In the genomic region with DNA sequence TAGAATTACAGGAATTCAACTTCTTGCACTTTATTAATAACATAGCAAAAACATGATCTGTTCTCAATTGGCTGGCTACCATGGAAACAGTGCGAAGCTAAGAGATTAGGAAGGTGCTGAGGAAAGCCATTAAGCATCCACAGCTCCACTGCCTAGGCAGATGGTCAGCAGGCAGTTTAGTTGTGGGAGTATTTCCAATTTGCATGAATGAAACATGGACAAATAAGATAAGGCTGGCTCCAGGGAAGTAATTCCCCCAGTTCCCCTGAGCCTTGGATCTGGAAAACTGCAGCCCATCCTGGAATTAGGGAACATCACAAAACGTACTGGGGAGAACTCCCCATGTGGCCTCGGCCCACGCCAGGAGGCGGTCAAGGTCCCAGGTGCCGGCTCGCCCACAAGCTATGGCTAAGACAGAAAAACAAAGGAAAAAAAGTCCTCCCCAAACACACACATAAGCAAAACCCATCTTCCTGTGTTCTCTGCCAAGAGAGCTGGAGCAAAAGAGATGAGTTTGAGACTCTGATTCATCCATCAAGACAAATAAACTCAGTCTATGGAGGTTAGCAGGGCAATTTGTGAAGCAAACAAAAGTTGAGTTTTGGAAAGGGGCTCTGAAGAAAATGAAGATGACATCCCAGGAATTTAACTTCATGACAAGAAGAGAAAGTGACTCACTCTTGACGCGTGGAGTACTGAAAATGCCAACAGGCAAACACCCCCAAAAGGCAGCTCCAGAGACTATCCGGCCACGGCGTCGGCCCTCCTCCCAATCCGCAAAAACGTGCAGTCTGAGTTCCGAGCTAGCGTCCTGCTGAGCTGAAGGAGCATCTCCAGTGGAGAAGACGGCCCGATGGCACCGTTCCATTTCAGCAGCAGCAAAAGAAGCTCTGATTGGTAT, we compare ENCODE assay signal across 10 cellular contexts. TPM values are rescaled to one million over a fixed set of nuclear protein-coding genes. Genes with fewer than 3 reads are reported as not detected.
A peak's percentile ranks its signal among the peaks of the same experiment; 100 is the strongest.
DNase-seq lines count a peak whose midpoint lies in the region; ATAC-seq and TF ChIP-seq lines count a peak whose summit lies in the region.
"Had no signal": no experiment of that assay in that cellular context is flagged by ENCODE, and none has a peak within 500 bp of the region (broad histone marks: within the 10 kb centered on the region; RNA-seq: fewer than 3 reads in every experiment).

No MANE protein-coding gene starts in this region.

- CTCF ChIA-PET in activated naive CD4-positive, alpha-beta T cell treated with anti-CD3 and anti-CD28 coated beads for 36 hours (lab: Charles Lee), result no interaction called here

- H3K36me3 Mint-ChIP-seq in activated naive CD4-positive, alpha-beta T cell treated with anti-CD3 and anti-CD28 coated beads for 36 hours (ENCODE audit: low read depth), result no peaks in the 10 kb centered on the region

- no peak for TF ChIP-seq POLR2A in gastrocnemius medialis (IDR thresholded peaks at IDR 0.05)

- peak overlapping the region; percentile 24 to 88 (median 74) for H3K27ac ChIP-seq in heart right ventricle
- H3K27ac ChIP-seq in gastrocnemius medialis, result peak overlapping the region; percentile 25 to 66 (median 60)

- peaks cover 0 to 27% (median 0%) of the 10 kb centered on the region in 9 donors for H3K36me3 ChIP-seq in heart right ventricle
- no peaks in the 10 kb centered on the region for H3K36me3 ChIP-seq in gastrocnemius medialis

- intact Hi-C loops in heart right ventricle (cut with DNase I), result loop anchor here in 3 of 10 donors (5.0 to 10.0 kb wide), 2 partner anchors 42 to 50 kb away; a partner anchor contains a TSS
- intact Hi-C loops in gastrocnemius medialis (cut with DNase I; ENCODE audit: low total_unique reads), result no loop called here
- intact Hi-C loops in activated naive CD4-positive, alpha-beta T cell treated with anti-CD3 and anti-CD28 coated beads for 36 hours (cut with micrococcal nuclease), result no loop called here

- no peak for TF ChIP-seq CTCF in WI38 (IDR thresholded peaks at IDR 0.05; ENCODE audit: low read depth, low read length)
- no peak for TF ChIP-seq CTCF in heart right ventricle (IDR thresholded peaks at IDR 0.05)
- no peak for TF ChIP-seq CTCF in gastrocnemius medialis (IDR thresholded peaks at IDR 0.05 in 4 of 5, conservative IDR thresholded peaks at IDR 0.05 in 1 of 5)

- in situ Hi-C loops in gastrocnemius medialis (cut with MboI; ENCODE audit: low sequenced_read_pairs in 4 of 4), result no loop called here

- H3K9me3 ChIP-seq in heart right ventricle (no peaks in the 10 kb centered on the region), gastrocnemius medialis (no peaks in the 10 kb centered on the region)

- H3K27me3 ChIP-seq in heart right ventricle (no peaks in the 10 kb centered on the region), gastrocnemius medialis (no peaks in the 10 kb centered on the region)

- peaks cover 2% of the 10 kb centered on the region for H3K27me3 Mint-ChIP-seq in activated naive CD4-positive, alpha-beta T cell treated with anti-CD3 and anti-CD28 coated beads for 36 hours (ENCODE audit: low read depth)

- DNase-seq in DMS 273 (lab: John Stamatoyannopoulos, UW; ENCODE audit: unreplicated experiment) (peak; percentile 36), heart right ventricle (peak; percentile 45 to 59), gastrocnemius medialis (peak; percentile 10 to 23), DMS53 treated with DMSO at 0.1 percent for 48 hours (lab: John Stamatoyannopoulos, UW; ENCODE audit: unreplicated experiment) (no peak)
- DNase-seq in activated naive CD4-positive, alpha-beta T cell treated with anti-CD3 and anti-CD28 coated beads for 36 hours, result no peak
- no peak for DNase-seq in activated naive CD4-positive, alpha-beta T cell treated with anti-CD3 and anti-CD28 coated beads, Interleukin-2, amount 50 U/mL, for 16 hours
- DNase-seq: SHP77 treated with DMSO at 0.1 percent for 48 hours; stimulated activated CD4-positive, alpha-beta T cell treated with anti-CD3 and anti-CD28 coated beads, Interleukin-4, amount 100 ng/mL, for 4 hours had no signal

- no peaks in the 10 kb centered on the region for H3K4me1 Mint-ChIP-seq in activated naive CD4-positive, alpha-beta T cell treated with anti-CD3 and anti-CD28 coated beads for 36 hours (ENCODE audit: low read depth)

- H3K4me3 ChIP-seq in WI38 (ENCODE audit: low read depth, low read length) (peak overlapping the region; percentile 44), heart right ventricle (peak overlapping the region in 5 of 10 donors; percentile 1 to 25 (median 11)), gastrocnemius medialis (peak overlapping the region in 3 of 4 donors; percentile 8 to 25 (median 16))

- peaks cover 13 to 100% (median 95%) of the 10 kb centered on the region in 9 donors for H3K4me1 ChIP-seq in heart right ventricle
- peaks cover 23 to 25% of the 10 kb centered on the region in 2 donors for H3K4me1 ChIP-seq in gastrocnemius medialis

- no peak overlapping the region for H3K4me3 Mint-ChIP-seq in activated naive CD4-positive, alpha-beta T cell treated with anti-CD3 and anti-CD28 coated beads for 36 hours

- H3K9me3 Mint-ChIP-seq in activated naive CD4-positive, alpha-beta T cell treated with anti-CD3 and anti-CD28 coated beads for 36 hours, result no peaks in the 10 kb centered on the region

- H3K27ac Mint-ChIP-seq in activated naive CD4-positive, alpha-beta T cell treated with anti-CD3 and anti-CD28 coated beads for 36 hours, result no peak overlapping the region

- ATAC-seq in heart right ventricle (peak; percentile 58 to 80 (median 72)), gastrocnemius medialis (peak; percentile 37 to 55), GM21528 (IDR thresholded peaks at IDR 0.05; ENCODE audit: low FRiP score, unreplicated experiment) (no peak)

- WGBS in heart right ventricle, 2 donors, result 31 to 48% methylated on average over 20 of the region's 20 CpGs

RNA-seq across cellular contexts. Expression of a gene that starts 45.1 kb away (rescaled TPM):
- total RNA-seq in heart right ventricle (100 to 1,000 TPM; 498 to 826 (median 608) TPM), gastrocnemius medialis (100 to 1,000 TPM; 117 to 241 (median 152) TPM)
- polyA plus RNA-seq in heart right ventricle, result 1,000 to 10,000 TPM in 1 of 2 donors, 100 to 1,000 TPM in 1; 876 to 1,251 TPM
- under 1 TPM in 1 of 2 experiments, not detected in 1; 0.17 TPM for total RNA-seq in activated naive CD4-positive, alpha-beta T cell treated with anti-CD3 and anti-CD28 coated beads for 36 hours

Comparison
In these comparisons a context has a peak if more than half of its experiments do, and no peak if none do; other contexts are left out.
1. DNase-seq: peak in DMS 273 (single experiment), heart right ventricle (2 of 2) and gastrocnemius medialis (2 of 2); none in activated naive CD4-positive, alpha-beta T cell treated with anti-CD3 and anti-CD28 coated beads for 36 hours (single experiment), DMS53 treated with DMSO at 0.1 percent for 48 hours (single experiment) and activated naive CD4-positive, alpha-beta T cell treated with anti-CD3 and anti-CD28 coated beads, Interleukin-2, amount 50 U/mL, for 16 hours (single experiment).
2. RNA of a gene that starts 45.1 kb away (total RNA-seq): 498 to 826 TPM in heart right ventricle and 117 to 241 TPM in gastrocnemius medialis; 0.17 TPM in activated naive CD4-positive, alpha-beta T cell treated with anti-CD3 and anti-CD28 coated beads for 36 hours; every median in the first group is over 100 times any median in the second.